Comparison of ENCODE assay signal across 12 cellular contexts in genomic region chr9:76624381-76625048, GRCh38.
DNase-seq lines count a peak whose midpoint lies in the region; ATAC-seq and TF ChIP-seq lines count a peak whose summit lies in the region.
"Had no signal": no experiment of that assay in that cellular context is flagged by ENCODE, and none has a peak within 500 bp of the region (broad histone marks: within the 10 kb centered on the region; RNA-seq: fewer than 3 reads in every experiment).

No MANE protein-coding gene starts in this region.

- no peak overlapping the region for H3K9ac ChIP-seq in colonic mucosa (ENCODE audit: low read depth in 2 of 2, low read length in 2 of 2)

- peak overlapping the region; percentile 65; the same call in 1 of the 2 replicates for H2AFZ ChIP-seq in OCI-LY7 (ENCODE audit: low read length)

- H3K27me3 ChIP-seq in colonic mucosa, result no peaks in the 10 kb centered on the region
- no peaks in the 10 kb centered on the region for H3K27me3 ChIP-seq in CD4-positive, alpha-beta T cell (ENCODE audit: control insufficient read depth, insufficient read depth, low read length)
- H3K27me3 ChIP-seq: brain microvascular endothelial cell had no signal

- H3K4me1 ChIP-seq in OCI-LY7 (ENCODE audit: insufficient read depth, low read length, poor library complexity, severe bottlenecking) (peaks cover 51% of the 10 kb centered on the region), colonic mucosa (no peaks in the 10 kb centered on the region)

- H3K4me3 ChIP-seq in OCI-LY7 (ENCODE audit: low read depth, low read length, poor library complexity, severe bottlenecking) (no peak overlapping the region), colonic mucosa (no peak overlapping the region)
- H3K4me3 ChIP-seq: lower lobe of right lung had no signal

- H3K4me2 ChIP-seq in OCI-LY7 (ENCODE audit: low read length), result peak overlapping the region; percentile 56

- TF ChIP-seq CTCF in GM13977 (IDR thresholded peaks at IDR 0.05; ENCODE audit: extremely low read depth, insufficient read depth, missing control alignments), result no peak
- no peak for TF ChIP-seq CTCF in GM20000 (IDR thresholded peaks at IDR 0.05; ENCODE audit: extremely low read depth, missing control alignments)
- no peak for TF ChIP-seq CTCF in OCI-LY7 (conservative IDR thresholded peaks at IDR 0.05; ENCODE audit: low read length)
- TF ChIP-seq CTCF in colonic mucosa (IDR thresholded peaks at IDR 0.05), result no peak
- TF ChIP-seq CTCF in CD4-positive, alpha-beta T cell (IDR thresholded peaks at IDR 0.05), result no peak

- DNase-seq in GM13977 (ENCODE audit: low spot score) (peak; percentile 21), GM20000 (ENCODE audit: low spot score) (peak; percentile 18), OCI-LY7 (ENCODE audit: low spot score) (peak; percentile 29), colonic mucosa (no peak)
- no peak for DNase-seq in activated naive CD8-positive, alpha-beta T cell treated with anti-CD3 and anti-CD28 coated beads, Interleukin-2, amount 50 U/mL, for 24 hours
- DNase-seq in activated CD8-positive, alpha-beta memory T cell treated with anti-CD3 and anti-CD28 coated beads, Interleukin-2, amount 50 U/mL, for 48 hours, result no peak
- DNase-seq in CD4-positive, alpha-beta T cell, result no peak
- DNase-seq: brain microvascular endothelial cell, lower lobe of right lung, NCI-H82, T-helper 2 cell had no signal

- CTCF ChIA-PET in OCI-LY7 (lab: Charles Lee; ENCODE audit: unreplicated experiment), result no interaction called here
- CTCF ChIA-PET in CD4-positive, alpha-beta T cell (lab: Charles Lee), result no interaction called here

- no peaks in the 10 kb centered on the region for H3K36me3 Mint-ChIP-seq in activated naive CD8-positive, alpha-beta T cell treated with anti-CD3 and anti-CD28 coated beads, Interleukin-2, amount 50 U/mL, for 24 hours (ENCODE audit: low read depth)
- H3K36me3 Mint-ChIP-seq in CD4-positive, alpha-beta T cell (ENCODE audit: low read depth), result no peaks in the 10 kb centered on the region

- H3K9me2 ChIP-seq in OCI-LY7 (ENCODE audit: insufficient read depth, low read length), result no peaks in the 10 kb centered on the region

- no peak overlapping the region for H3K27ac Mint-ChIP-seq in activated naive CD8-positive, alpha-beta T cell treated with anti-CD3 and anti-CD28 coated beads, Interleukin-2, amount 50 U/mL, for 24 hours
- H3K27ac Mint-ChIP-seq in CD4-positive, alpha-beta T cell, result no peak overlapping the region

- peaks cover 9% of the 10 kb centered on the region for H3K4me1 Mint-ChIP-seq in activated naive CD8-positive, alpha-beta T cell treated with anti-CD3 and anti-CD28 coated beads, Interleukin-2, amount 50 U/mL, for 24 hours
- H3K4me1 Mint-ChIP-seq in CD4-positive, alpha-beta T cell (ENCODE audit: low read depth), result peaks cover 2% of the 10 kb centered on the region

- H3K36me3 ChIP-seq in OCI-LY7 (ENCODE audit: insufficient read depth, low read length) (no peaks in the 10 kb centered on the region), colonic mucosa (no peaks in the 10 kb centered on the region)
- H3K36me3 ChIP-seq: brain microvascular endothelial cell, lower lobe of right lung had no signal

- POLR2A ChIA-PET in OCI-LY7 (lab: Charles Lee), result interaction anchor here (0.5 to 3.3 kb wide), 7 partner anchors 8 to 162 kb away, joined by 3 to 11 read pairs (median 4); no protein-coding TSS in a partner anchor
- POLR2A ChIA-PET in CD4-positive, alpha-beta T cell (lab: Charles Lee), result no interaction called here

- no peaks in the 10 kb centered on the region for H3K9me3 Mint-ChIP-seq in activated naive CD8-positive, alpha-beta T cell treated with anti-CD3 and anti-CD28 coated beads, Interleukin-2, amount 50 U/mL, for 24 hours
- H3K9me3 Mint-ChIP-seq in CD4-positive, alpha-beta T cell, result no peaks in the 10 kb centered on the region

- in situ Hi-C loops in GM13977 (cut with MboI; ENCODE audit: low pct_unique_long_range_greater_than_20kb, low sequenced_read_pairs, unreplicated experiment), result no loop called here

- H3K27ac ChIP-seq in OCI-LY7 (ENCODE audit: low read depth, low read length, poor library complexity, severe bottlenecking), result no peak overlapping the region
- no peak overlapping the region for H3K27ac ChIP-seq in colonic mucosa
- H3K27ac ChIP-seq in CD4-positive, alpha-beta T cell (ENCODE audit: low read depth, low read length), result no peak overlapping the region
- H3K27ac ChIP-seq: brain microvascular endothelial cell, lower lobe of right lung had no signal

- H3K27me3 Mint-ChIP-seq in activated naive CD8-positive, alpha-beta T cell treated with anti-CD3 and anti-CD28 coated beads, Interleukin-2, amount 50 U/mL, for 24 hours, result peaks cover 11% of the 10 kb centered on the region
- H3K27me3 Mint-ChIP-seq in CD4-positive, alpha-beta T cell, result peaks cover 7% of the 10 kb centered on the region

- no peaks in the 10 kb centered on the region for H3K79me2 ChIP-seq in OCI-LY7 (ENCODE audit: insufficient read depth, low read depth, low read length)

- ATAC-seq in HG03025 (IDR thresholded peaks at IDR 0.05; ENCODE audit: low FRiP score, unreplicated experiment), result peak; percentile 96
- no peak for ATAC-seq in activated naive CD8-positive, alpha-beta T cell treated with anti-CD3 and anti-CD28 coated beads, Interleukin-2, amount 50 U/mL, for 24 hours
- no peak for ATAC-seq in CD4-positive, alpha-beta T cell (ENCODE audit: poor library complexity)
- ATAC-seq: lower lobe of right lung had no signal

- H3K9me3 ChIP-seq in OCI-LY7 (ENCODE audit: low read length) (no peaks in the 10 kb centered on the region), colonic mucosa (no peaks in the 10 kb centered on the region)
- H3K9me3 ChIP-seq in CD4-positive, alpha-beta T cell (ENCODE audit: control insufficient read depth, low read length), result no peaks in the 10 kb centered on the region
- H3K9me3 ChIP-seq: lower lobe of right lung had no signal

- H3K4me3 Mint-ChIP-seq in activated naive CD8-positive, alpha-beta T cell treated with anti-CD3 and anti-CD28 coated beads, Interleukin-2, amount 50 U/mL, for 24 hours, result no peak overlapping the region
- no peak overlapping the region for H3K4me3 Mint-ChIP-seq in CD4-positive, alpha-beta T cell

- no TSS peak for BruUV-seq in OCI-LY7 (replicated peaks; lab: Mats Ljungman, UMichigan)

- no peaks in the 10 kb centered on the region for H4K20me1 ChIP-seq in OCI-LY7 (ENCODE audit: insufficient read depth, low read length)

- intact Hi-C loops in OCI-LY7 (cut with micrococcal nuclease; ENCODE audit: unreplicated experiment), result loop anchor here (5.0 kb wide), 1 partner anchor 47 kb away; no protein-coding TSS in a partner anchor
- intact Hi-C loops in colonic mucosa (cut with DNase I), result no loop called here
- intact Hi-C loops in CD4-positive, alpha-beta T cell (cut with DNase I, micrococcal nuclease), result no loop called here

Comparison
In these comparisons a context has a peak if more than half of its experiments do, and no peak if none do; other contexts are left out.
1. DNase-seq: peak in GM13977 (single experiment), GM20000 (single experiment) and OCI-LY7 (single experiment); none in activated naive CD8-positive, alpha-beta T cell treated with anti-CD3 and anti-CD28 coated beads, Interleukin-2, amount 50 U/mL, for 24 hours (single experiment), colonic mucosa (single experiment), activated CD8-positive, alpha-beta memory T cell treated with anti-CD3 and anti-CD28 coated beads, Interleukin-2, amount 50 U/mL, for 48 hours (single experiment) and CD4-positive, alpha-beta T cell (0 of 10).